9 cellular contexts compared by ENCODE assay signal in genomic region chr4:1682860-1683259, GRCh38. TPM values are rescaled to one million over a fixed set of nuclear protein-coding genes. Genes with fewer than 3 reads are reported as not detected.
DNase-seq lines count a peak whose midpoint lies in the region; ATAC-seq, FAIRE-seq and TF ChIP-seq lines count a peak whose summit lies in the region.
"Had no signal": no experiment of that assay in that cellular context is flagged by ENCODE, and none has a peak within 500 bp of the region (broad histone marks: within the 10 kb centered on the region; RNA-seq: fewer than 3 reads in every experiment).

No MANE protein-coding gene starts in this region.

- no peak for FAIRE-seq in H54 (lab: Jason Lieb, UNC)

- H3K27ac Mint-ChIP-seq in MCF 10A (ENCODE audit: low read depth, unreplicated experiment) = peak overlapping the region; percentile 77

- intact Hi-C loops in Right ventricle myocardium inferior (cut with DNase I) = no loop called here
- intact Hi-C loops in cardiac septum (cut with DNase I) = no loop called here
- intact Hi-C loops in MCF 10A (cut with micrococcal nuclease) = no loop called here
- intact Hi-C loops in vagina (cut with DNase I) = no loop called here

- peak overlapping the region; percentile 27 for H3K9ac ChIP-seq in muscle layer of colon (ENCODE audit: low read length)

- no peak for TF ChIP-seq CTCF in MCF 10A (IDR thresholded peaks at IDR 0.05; ENCODE audit: unreplicated experiment)
- no peak for TF ChIP-seq CTCF in vagina (IDR thresholded peaks at IDR 0.05)

- H3K9me3 ChIP-seq in muscle layer of colon (ENCODE audit: low read length) (no peaks in the 10 kb centered on the region), vagina (no peaks in the 10 kb centered on the region)
- H3K9me3 ChIP-seq: SJSA1 had no signal

- no peaks in the 10 kb centered on the region for H3K27me3 ChIP-seq in muscle layer of colon (ENCODE audit: control insufficient read depth in 1 of 2, insufficient read depth in 2 of 2, low read length in 2 of 2)
- no peaks in the 10 kb centered on the region for H3K27me3 ChIP-seq in vagina
- H3K27me3 ChIP-seq: SJSA1 had no signal

- peak overlapping the region; percentile 80 for H3K4me3 Mint-ChIP-seq in MCF 10A (ENCODE audit: unreplicated experiment)

- BruUV-seq in MCF 10A (replicated peaks; lab: Mats Ljungman, UMichigan) = no TSS peak

- no peaks in the 10 kb centered on the region for H3K27me3 Mint-ChIP-seq in MCF 10A (ENCODE audit: insufficient read depth, unreplicated experiment)

- H3K4me1 ChIP-seq in muscle layer of colon (ENCODE audit: insufficient read depth, low read length) (peaks cover 8% of the 10 kb centered on the region), vagina (peaks cover 19% of the 10 kb centered on the region)

- no peaks in the 10 kb centered on the region for H3K36me3 ChIP-seq in muscle layer of colon (ENCODE audit: insufficient read depth, low read length)
- H3K36me3 ChIP-seq in vagina = no peaks in the 10 kb centered on the region
- H3K36me3 ChIP-seq: SJSA1 had no signal

- CTCF ChIA-PET in MCF 10A (lab: Yijun Ruan, JAX) = interaction anchor here (0.9 to 1.9 kb wide), 3 partner anchors 10 to 53 kb away, joined by 3 to 12 read pairs (median 3); no protein-coding TSS in a partner anchor

- peak; percentile 62 for DNase-seq in Right ventricle myocardium inferior (ENCODE audit: missing footprints)
- DNase-seq in cardiac septum (ENCODE audit: low spot score) = no peak
- DNase-seq in MCF 10A (ENCODE audit: unreplicated experiment) = no peak
- no peak for DNase-seq in vagina (ENCODE audit: extremely low spot score in 2 of 2)
- DNase-seq in H54 (ENCODE audit: insufficient read length, low spot score) = no peak
- DNase-seq in activated effector memory CD4-positive, alpha-beta T cell treated with anti-CD3 and anti-CD28 coated beads, Interleukin-2, amount 50 U/mL, for 16 hours = no peak

- peak overlapping the region; percentile 54 for H3K27ac ChIP-seq in muscle layer of colon (ENCODE audit: low read depth, low read length)
- H3K27ac ChIP-seq in vagina = peak overlapping the region; percentile 64
- H3K27ac ChIP-seq: SJSA1 had no signal

- TF ChIP-seq POLR2A in vagina (IDR thresholded peaks at IDR 0.05) (no peak), H54 (IDR thresholded peaks at IDR 0.05; ENCODE audit: low read depth, low read length) (no peak)

- POLR2A ChIA-PET in MCF 10A (lab: Yijun Ruan, JAX) = interaction anchor here (0.6 to 2.0 kb wide), 11 partner anchors 10 to 579 kb away, joined by 3 to 8 read pairs (median 4); partner anchors contain the start of genes MXD4 and SLBP

- no peaks in the 10 kb centered on the region for H3K9me3 Mint-ChIP-seq in MCF 10A (ENCODE audit: unreplicated experiment)

- H3K36me3 Mint-ChIP-seq in MCF 10A (ENCODE audit: insufficient read depth, unreplicated experiment) = no peaks in the 10 kb centered on the region

- H3K4me3 ChIP-seq in muscle layer of colon (ENCODE audit: low read depth in 1 of 2, low read length in 2 of 2) (peak overlapping the region in 1 of 2 donors; percentile 63), vagina (peak overlapping the region in 1 of 2 donors; percentile 81)

- peaks cover 10% of the 10 kb centered on the region for H3K4me1 Mint-ChIP-seq in MCF 10A (ENCODE audit: insufficient read depth, unreplicated experiment)

- ATAC-seq in Right ventricle myocardium inferior (no peak), HG03432 (IDR thresholded peaks at IDR 0.05; ENCODE audit: unreplicated experiment) (no peak)

RNA-seq across cellular contexts. Expression of gene FAM53A, which starts 1.3 kb away (rescaled TPM):
- total RNA-seq in Right ventricle myocardium inferior (0.49 TPM), cardiac septum (1.00 TPM), MCF 10A (2022) (5.0 and 6.6 TPM in 2 replicates), vagina (13.8 TPM)

RNA-seq across cellular contexts. Expression of gene SLBP, which starts 29.3 kb away (rescaled TPM):
- total RNA-seq in Right ventricle myocardium inferior (13.7 TPM), cardiac septum (12.1 TPM), MCF 10A (2022) (37.1 and 43.5 TPM in 2 replicates), vagina (49.6 TPM)

RNA-seq across cellular contexts. Expression of gene TMEM129, which starts 38.3 kb away (rescaled TPM):
- total RNA-seq in Right ventricle myocardium inferior (26.3 TPM), cardiac septum (38.1 TPM), MCF 10A (2022) (25.5 and 38.3 TPM in 2 replicates), vagina (50.6 TPM)

RNA-seq across cellular contexts. Expression of gene TACC3, which starts 38.5 kb away (rescaled TPM):
- 7.0 TPM for total RNA-seq in Right ventricle myocardium inferior
- 4.1 TPM for total RNA-seq in cardiac septum
- 53.0 and 69.8 TPM in 2 replicates for total RNA-seq in MCF 10A (2022)
- 16.0 TPM for total RNA-seq in vagina
